In genomic region chr5:177454397-177455035, GRCh38 we compare ENCODE assay signal across 8 cellular contexts.
DNase-seq lines count a peak whose midpoint lies in the region; ATAC-seq and TF ChIP-seq lines count a peak whose summit lies in the region.

No MANE protein-coding gene starts in this region.

- peak overlapping the region; percentile 47 for H3K4me3 ChIP-seq in AG04449 (ENCODE audit: low read depth, low read length)

- CTCF ChIA-PET in AG04449 (lab: Yijun Ruan, JAX), result interaction anchor here (1.0 to 21.1 kb wide), 25 partner anchors 9 to 340 kb away, joined by 3 to 412 read pairs (median 9); partner anchors contain the start of genes DBN1, DDX41, F12 and GRK6

- TF ChIP-seq CTCF in AG04449 (IDR thresholded peaks at IDR 0.05; ENCODE audit: insufficient read depth, low read length, missing control alignments), result peak; percentile 79

- no peak overlapping the region for H3K27ac ChIP-seq in caudate nucleus (ENCODE audit: low read depth, low read length)

- POLR2A ChIA-PET in AG04449 (lab: Yijun Ruan, JAX), result interaction anchor here (0.9 to 2.9 kb wide), 12 partner anchors 9 to 151 kb away, joined by 3 to 13 read pairs (median 6); partner anchors contain the start of genes PDLIM7, PRELID1 and RAB24

- no peak for DNase-seq in AG04449 (ENCODE audit: low read depth, low spot score)
- peak; percentile 72 for DNase-seq in NCI-H2171 treated with DMSO at 0.1 percent for 48 hours (lab: John Stamatoyannopoulos, UW)
- DNase-seq in activated CD4-positive, CD25-positive, alpha-beta regulatory T cell treated with anti-CD3 and anti-CD28 coated beads, Interleukin-2, amount 50 U/mL, for 16 hours (ENCODE audit: low read depth, low spot score), result peak; percentile 88
- DNase-seq in caudate nucleus (lab: John Stamatoyannopoulos, UW), result peak in 59 of 61 donors; percentile 36 to 89 (median 75)
- peak; percentile 94 for DNase-seq in islet precursor cell
- peak; percentile 96 for DNase-seq in stimulated activated CD4-positive, alpha-beta T cell treated with anti-CD3 and anti-CD28 coated beads, Interleukin-12 subunit alpha, Interleukin-12 subunit beta, amount 100 ng/mL, for 4 hours

- ATAC-seq in GM18858 (IDR thresholded peaks at IDR 0.05; ENCODE audit: unreplicated experiment) (peak; percentile 32), HG03066 (IDR thresholded peaks at IDR 0.05; ENCODE audit: low read depth, unreplicated experiment) (peak; percentile 45)
